In genomic region chr3:85387913-85388510, GRCh38 we compare ENCODE assay signal across 15 cellular contexts.
"Had no signal": no experiment of that assay in that cellular context is flagged by ENCODE, and none has a peak within 500 bp of the region (broad histone marks: within the 10 kb centered on the region; RNA-seq: fewer than 3 reads in every experiment).

No MANE protein-coding gene starts in this region.

- DNase-seq: activated CD4-positive, CD25-positive, alpha-beta regulatory T cell treated with anti-CD3 and anti-CD28 coated beads, Interleukin-2, amount 50 U/mL, for 72 hours; activated naive CD4-positive, alpha-beta T cell treated with Interleukin-2 at 50 U/mL for 16 hours; activated naive CD8-positive, alpha-beta T cell treated with anti-CD3 and anti-CD28 coated beads, Interleukin-2, amount 50 U/mL, for 24 hours; activated T-cell treated with anti-CD3 and anti-CD28 coated beads for 4 hours; aorta; left cardiac atrium; naive B cell; pancreas; stimulated activated CD4-positive, alpha-beta T cell treated with anti-CD3 and anti-CD28 coated beads, Interleukin-1b, Interleukin-23, amount 100 ng/mL, for 48 hours; stimulated activated naive CD8-positive, alpha-beta T cell treated with anti-CD3 and anti-CD28 coated beads, Interleukin-15, amount 100 ng/mL, for 72 hours; T1000 had no signal

- H3K9me3 ChIP-seq: pancreas had no signal

- H3K9ac ChIP-seq: neural progenitor cell had no signal

- H3K4me1 ChIP-seq: neural progenitor cell, pancreas had no signal

- H3K36me3 ChIP-seq: neural progenitor cell, pancreas had no signal

- H3K27ac ChIP-seq: neural progenitor cell, pancreas had no signal

- H3K4me2 ChIP-seq: neural progenitor cell had no signal

- H3K27me3 ChIP-seq: neural progenitor cell, pancreas had no signal

- H3K4me3 ChIP-seq: lung, neural progenitor cell, pancreas had no signal

- ATAC-seq: activated naive CD8-positive, alpha-beta T cell treated with anti-CD3 and anti-CD28 coated beads, Interleukin-2, amount 50 U/mL, for 24 hours; activated T-helper 17 cell treated with anti-CD3 and anti-CD28 coated beads, Interleukin-2, amount 50 U/mL, for 72 hours; esophagus mucosa; left cardiac atrium; pancreas; stimulated activated naive CD8-positive, alpha-beta T cell treated with anti-CD3 and anti-CD28 coated beads, Interleukin-15, amount 100 ng/mL, for 72 hours had no signal

- H2AFZ ChIP-seq: neural progenitor cell had no signal
